23 cellular contexts compared by ENCODE assay signal in genomic region chr2:225293638-225294037, GRCh38.
"Had no signal": no experiment of that assay in that cellular context is flagged by ENCODE, and none has a peak within 500 bp of the region (broad histone marks: within the 10 kb centered on the region; RNA-seq: fewer than 3 reads in every experiment).

No MANE protein-coding gene starts in this region.

- FAIRE-seq: endometrium, keratinocyte had no signal

- ATAC-seq: effector memory CD8-positive, alpha-beta T cell; left ventricle myocardium superior; lower lobe of right lung; natural killer cell; psoas muscle; right cardiac atrium; stimulated activated effector memory CD8-positive, alpha-beta T cell treated with anti-CD3 and anti-CD28 coated beads, Interleukin-12 subunit alpha, Interleukin-12 subunit beta, amount 100 ng/mL, for 72 hours had no signal

- DNase-seq: effector memory CD8-positive, alpha-beta T cell; erythroblast; esophagus squamous epithelium; foreskin melanocyte; hypothalamus; immature natural killer cell; left ventricle myocardium superior; lower lobe of right lung; natural killer cell; occipital lobe; ovary; psoas muscle; right cardiac atrium; sigmoid colon; stimulated activated CD4-positive, alpha-beta T cell treated with anti-CD3 and anti-CD28 coated beads, Interleukin-2, amount 100 ng/mL, for 24 hours; stimulated activated CD4-positive, alpha-beta T cell treated with anti-CD3 and anti-CD28 coated beads, Interleukin-4, amount 100 ng/mL, for 24 hours; stimulated activated naive CD4-positive, alpha-beta T cell treated with Interleukin-2 at 50 U/mL for 16 hours; stomach; thyroid gland; trophoblast cell had no signal
